In genomic region chr20:49750611-49751396, GRCh38 we compare ENCODE assay signal across 9 cellular contexts. TPM values are rescaled to one million over a fixed set of nuclear protein-coding genes. Genes with fewer than 3 reads are reported as not detected.
DNase-seq lines count a peak whose midpoint lies in the region; ATAC-seq and TF ChIP-seq lines count a peak whose summit lies in the region.
"Had no signal": no experiment of that assay in that cellular context is flagged by ENCODE, and none has a peak within 500 bp of the region (broad histone marks: within the 10 kb centered on the region; RNA-seq: fewer than 3 reads in every experiment).

No MANE protein-coding gene starts in this region.

- H3K79me2 ChIP-seq in DND-41 (ENCODE audit: insufficient read depth, low read length) = no peaks in the 10 kb centered on the region

- H3K27ac ChIP-seq in DND-41 (ENCODE audit: low read length) = no peak overlapping the region
- H3K27ac ChIP-seq in dorsolateral prefrontal cortex = no peak overlapping the region

- H3K4me3 ChIP-seq in DND-41 (ENCODE audit: low read depth in 1 of 2, low read length in 2 of 2) (no peak overlapping the region), dorsolateral prefrontal cortex (no peak overlapping the region)

- H3K4me1 ChIP-seq in DND-41 (ENCODE audit: insufficient read depth, low read length) = peaks cover 8% of the 10 kb centered on the region; the same call in 1 of the 2 replicates

- H3K4me3 Mint-ChIP-seq in central memory CD8-positive, alpha-beta T cell = no peak overlapping the region

- intact Hi-C loops in dorsolateral prefrontal cortex (cut with DNase I) = no loop called here

- peaks cover 6% of the 10 kb centered on the region for H3K4me1 Mint-ChIP-seq in central memory CD8-positive, alpha-beta T cell

- H3K9me3 Mint-ChIP-seq in central memory CD8-positive, alpha-beta T cell = no peaks in the 10 kb centered on the region

- peaks cover 15% of the 10 kb centered on the region; the same call in 1 of the 2 replicates for H4K20me1 ChIP-seq in DND-41 (ENCODE audit: insufficient read depth, low read length)

- H3K27me3 Mint-ChIP-seq in central memory CD8-positive, alpha-beta T cell = no peaks in the 10 kb centered on the region

- H2AFZ ChIP-seq in DND-41 (ENCODE audit: low read depth, low read length) = no peak overlapping the region

- DNase-seq in DND-41 = peak; percentile 43
- DNase-seq in central memory CD8-positive, alpha-beta T cell (ENCODE audit: low spot score in 2 of 2) = no peak
- no peak for DNase-seq in NCI-H1694 treated with DMSO at 0.1 percent for 48 hours (lab: John Stamatoyannopoulos, UW)
- no peak for DNase-seq in dermis blood vessel endothelial cell
- no peak for DNase-seq in NCI-H526 (lab: John Stamatoyannopoulos, UW)
- no peak for DNase-seq in dorsolateral prefrontal cortex
- DNase-seq: activated CD4-positive, alpha-beta T cell treated with anti-CD3 and anti-CD28 coated beads, Interleukin-2, amount 50 U/mL, for 48 hours had no signal

- H3K36me3 ChIP-seq in DND-41 (ENCODE audit: insufficient read depth, low read length) = no peaks in the 10 kb centered on the region

- TF ChIP-seq CTCF in DND-41 (IDR thresholded peaks at IDR 0.05; ENCODE audit: borderline replicate concordance, extremely low read depth, low read length, poor library complexity, severe bottlenecking) (no peak), dorsolateral prefrontal cortex (IDR thresholded peaks at IDR 0.05 in 54 of 56, conservative IDR thresholded peaks at IDR 0.05 in 2 of 56; ENCODE audit: low read depth in 1 of 56, partially characterized antibody in 56 of 56) (no peak)

- peaks cover 34% of the 10 kb centered on the region for H3K27me3 ChIP-seq in DND-41 (ENCODE audit: insufficient read depth, low read length, poor library complexity)
- no peaks in the 10 kb centered on the region for H3K27me3 ChIP-seq in dorsolateral prefrontal cortex

- H3K36me3 Mint-ChIP-seq in central memory CD8-positive, alpha-beta T cell (ENCODE audit: insufficient read depth) = no peaks in the 10 kb centered on the region

- H3K27ac Mint-ChIP-seq in central memory CD8-positive, alpha-beta T cell (ENCODE audit: low read depth) = no peak overlapping the region

- no peak overlapping the region for H3K9ac ChIP-seq in DND-41 (ENCODE audit: low read depth, low read length)

- ATAC-seq in DND-41 (ENCODE audit: insufficient read depth, low read depth) (peak; percentile 79), GM19395 (IDR thresholded peaks at IDR 0.05; ENCODE audit: unreplicated experiment) (peak; percentile 68), HG03196 (IDR thresholded peaks at IDR 0.05; ENCODE audit: unreplicated experiment) (peak; percentile 73)
- ATAC-seq in central memory CD8-positive, alpha-beta T cell (replicated peaks; ENCODE audit: extremely low read depth, poor library complexity, severe bottlenecking) = peak; percentile 46

- H3K9me3 ChIP-seq in DND-41 (ENCODE audit: insufficient read depth, low read length, severe bottlenecking) = no peaks in the 10 kb centered on the region

- no peak overlapping the region for H3K4me2 ChIP-seq in DND-41 (ENCODE audit: insufficient read depth, low read length)

RNA-seq across cellular contexts. Expression of gene B4GALT5, which starts 37.1 kb away (rescaled TPM):
- 63.3 and 65.1 TPM in 2 replicates for total RNA-seq in dermis blood vessel endothelial cell
- 10 to 100 TPM; 24.2 to 52.0 (median 37.1) TPM for total RNA-seq in dorsolateral prefrontal cortex
